In the genomic region with DNA sequence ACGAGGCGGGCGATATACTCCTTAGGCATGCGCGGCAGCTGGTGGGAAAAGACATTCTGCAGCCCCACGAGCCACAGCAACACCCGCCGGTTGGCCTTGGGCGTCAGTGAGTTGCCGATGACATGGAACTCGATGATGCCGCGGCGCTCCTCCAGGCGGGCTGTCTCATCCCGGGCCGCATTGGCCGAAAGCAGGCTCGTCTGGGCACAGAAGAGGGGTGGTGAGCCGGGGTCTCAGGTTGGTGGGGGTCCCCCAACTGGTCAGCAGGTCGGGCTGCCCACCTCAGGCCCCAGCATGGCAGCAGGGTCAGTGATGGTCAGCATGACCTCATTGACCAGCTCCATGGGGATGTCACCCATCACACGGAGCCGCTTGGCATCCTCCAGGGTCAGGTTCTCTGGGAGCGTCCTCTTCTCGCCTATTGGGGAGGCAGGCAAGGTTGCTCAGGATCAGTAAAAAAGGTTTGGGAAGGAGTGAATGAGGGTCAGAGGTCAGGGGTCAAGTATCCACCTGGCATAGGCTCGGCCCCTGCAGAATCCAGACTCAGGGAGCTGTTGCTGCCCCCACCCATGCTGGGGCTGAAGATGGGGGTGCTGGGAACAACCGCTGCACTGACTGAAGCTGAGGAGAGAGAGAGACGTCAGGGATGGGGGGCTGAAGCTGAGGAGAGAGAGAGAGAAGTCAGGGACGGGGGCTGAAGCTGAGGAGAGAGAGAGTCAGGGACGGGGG, we compare ENCODE assay signal across 10 cellular contexts. TPM values are rescaled to one million over a fixed set of nuclear protein-coding genes. Genes with fewer than 3 reads are reported as not detected.
"Had no signal": no experiment of that assay in that cellular context is flagged by ENCODE, and none has a peak within 500 bp of the region (broad histone marks: within the 10 kb centered on the region; RNA-seq: fewer than 3 reads in every experiment).

No MANE protein-coding gene starts in this region.

- H3K27me3 Mint-ChIP-seq: activated T-helper 17 cell treated with anti-CD3 and anti-CD28 coated beads, Interleukin-2, amount 50 U/mL, for 72 hours; brain; central memory CD8-positive, alpha-beta T cell had no signal

- H3K9me3 ChIP-seq: gastrocnemius medialis, heart right ventricle, right atrium auricular region, upper lobe of left lung had no signal

- H3K9me3 Mint-ChIP-seq: activated T-helper 17 cell treated with anti-CD3 and anti-CD28 coated beads, Interleukin-2, amount 50 U/mL, for 72 hours; brain; central memory CD8-positive, alpha-beta T cell had no signal

- H3K27me3 ChIP-seq: gastrocnemius medialis, heart right ventricle, right atrium auricular region, upper lobe of left lung had no signal

- H3K4me3 ChIP-seq: gastrocnemius medialis, heart right ventricle, right atrium auricular region, upper lobe of left lung had no signal

- H3K27ac ChIP-seq: gastrocnemius medialis, heart right ventricle, right atrium auricular region had no signal

- DNase-seq: cortex of kidney had no signal

RNA-seq across cellular contexts. Expression of a gene that starts 5.0 kb away (rescaled TPM):
- total RNA-seq: fibroblast of lung, gastrocnemius medialis, myocyte, right atrium auricular region had no signal
- polyA plus RNA-seq: fibroblast of lung had no signal

RNA-seq across cellular contexts. Expression of a gene that starts 19.3 kb away (rescaled TPM):
- total RNA-seq: right atrium auricular region had no signal
